Comparison of ENCODE assay signal across 2 cellular contexts in genomic region chr16:1763521-1764511, GRCh38.
TF ChIP-seq lines count a peak whose summit lies in the region.

No MANE protein-coding gene starts in this region.

TF ChIP-seq in HEK293, 187 proteins besides CTCF, POLR2A, EP300 and RAD21 (continued from another document):
- TF ChIP-seq ZBTB11 (tag by site-specific recombination; conservative IDR thresholded peaks at IDR 0.05; ENCODE audit: low read depth) (no peak), PRDM4 (tag by site-specific recombination; IDR thresholded peaks at IDR 0.05) (no peak), ZNF529 (tag by site-specific recombination; IDR thresholded peaks at IDR 0.05; ENCODE audit: insufficient replicate concordance) (no peak), ZNF184 (tag by site-specific recombination; IDR thresholded peaks at IDR 0.05) (no peak), ZNF654 (tag by site-specific recombination; IDR thresholded peaks at IDR 0.05; ENCODE audit: low read depth) (no peak), ZNF350 (tag by site-specific recombination; IDR thresholded peaks at IDR 0.05) (no peak), ZNF280D (tag by site-specific recombination; IDR thresholded peaks at IDR 0.05) (no peak), KLF1 (tag by site-specific recombination; IDR thresholded peaks at IDR 0.05) (peak; percentile 80), GFI1B (tag by site-specific recombination; IDR thresholded peaks at IDR 0.05) (no peak), KLF9 (tag by site-specific recombination; IDR thresholded peaks at IDR 0.05; ENCODE audit: low read depth) (no peak), ZNF707 (tag by site-specific recombination; IDR thresholded peaks at IDR 0.05) (no peak), ZSCAN16 (tag by site-specific recombination; IDR thresholded peaks at IDR 0.05) (no peak), ZNF202 (tag by site-specific recombination; IDR thresholded peaks at IDR 0.05; ENCODE audit: borderline replicate concordance) (no peak)
- TF ChIP-seq, protein P1, sequence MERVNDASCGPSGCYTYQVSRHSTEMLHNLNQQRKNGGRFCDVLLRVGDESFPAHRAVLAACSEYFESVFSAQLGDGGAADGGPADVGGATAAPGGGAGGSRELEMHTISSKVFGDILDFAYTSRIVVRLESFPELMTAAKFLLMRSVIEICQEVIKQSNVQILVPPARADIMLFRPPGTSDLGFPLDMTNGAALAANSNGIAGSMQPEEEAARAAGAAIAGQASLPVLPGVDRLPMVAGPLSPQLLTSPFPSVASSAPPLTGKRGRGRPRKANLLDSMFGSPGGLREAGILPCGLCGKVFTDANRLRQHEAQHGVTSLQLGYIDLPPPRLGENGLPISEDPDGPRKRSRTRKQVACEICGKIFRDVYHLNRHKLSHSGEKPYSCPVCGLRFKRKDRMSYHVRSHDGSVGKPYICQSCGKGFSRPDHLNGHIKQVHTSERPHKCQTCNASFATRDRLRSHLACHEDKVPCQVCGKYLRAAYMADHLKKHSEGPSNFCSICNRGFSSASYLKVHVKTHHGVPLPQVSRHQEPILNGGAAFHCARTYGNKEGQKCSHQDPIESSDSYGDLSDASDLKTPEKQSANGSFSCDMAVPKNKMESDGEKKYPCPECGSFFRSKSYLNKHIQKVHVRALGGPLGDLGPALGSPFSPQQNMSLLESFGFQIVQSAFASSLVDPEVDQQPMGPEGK (tag by site-specific recombination; IDR thresholded peaks at IDR 0.05): no peak

TF ChIP-seq in K562, 482 proteins besides CTCF, POLR2A, EP300 and RAD21 (continued from another document):
- TF ChIP-seq, protein P2, sequence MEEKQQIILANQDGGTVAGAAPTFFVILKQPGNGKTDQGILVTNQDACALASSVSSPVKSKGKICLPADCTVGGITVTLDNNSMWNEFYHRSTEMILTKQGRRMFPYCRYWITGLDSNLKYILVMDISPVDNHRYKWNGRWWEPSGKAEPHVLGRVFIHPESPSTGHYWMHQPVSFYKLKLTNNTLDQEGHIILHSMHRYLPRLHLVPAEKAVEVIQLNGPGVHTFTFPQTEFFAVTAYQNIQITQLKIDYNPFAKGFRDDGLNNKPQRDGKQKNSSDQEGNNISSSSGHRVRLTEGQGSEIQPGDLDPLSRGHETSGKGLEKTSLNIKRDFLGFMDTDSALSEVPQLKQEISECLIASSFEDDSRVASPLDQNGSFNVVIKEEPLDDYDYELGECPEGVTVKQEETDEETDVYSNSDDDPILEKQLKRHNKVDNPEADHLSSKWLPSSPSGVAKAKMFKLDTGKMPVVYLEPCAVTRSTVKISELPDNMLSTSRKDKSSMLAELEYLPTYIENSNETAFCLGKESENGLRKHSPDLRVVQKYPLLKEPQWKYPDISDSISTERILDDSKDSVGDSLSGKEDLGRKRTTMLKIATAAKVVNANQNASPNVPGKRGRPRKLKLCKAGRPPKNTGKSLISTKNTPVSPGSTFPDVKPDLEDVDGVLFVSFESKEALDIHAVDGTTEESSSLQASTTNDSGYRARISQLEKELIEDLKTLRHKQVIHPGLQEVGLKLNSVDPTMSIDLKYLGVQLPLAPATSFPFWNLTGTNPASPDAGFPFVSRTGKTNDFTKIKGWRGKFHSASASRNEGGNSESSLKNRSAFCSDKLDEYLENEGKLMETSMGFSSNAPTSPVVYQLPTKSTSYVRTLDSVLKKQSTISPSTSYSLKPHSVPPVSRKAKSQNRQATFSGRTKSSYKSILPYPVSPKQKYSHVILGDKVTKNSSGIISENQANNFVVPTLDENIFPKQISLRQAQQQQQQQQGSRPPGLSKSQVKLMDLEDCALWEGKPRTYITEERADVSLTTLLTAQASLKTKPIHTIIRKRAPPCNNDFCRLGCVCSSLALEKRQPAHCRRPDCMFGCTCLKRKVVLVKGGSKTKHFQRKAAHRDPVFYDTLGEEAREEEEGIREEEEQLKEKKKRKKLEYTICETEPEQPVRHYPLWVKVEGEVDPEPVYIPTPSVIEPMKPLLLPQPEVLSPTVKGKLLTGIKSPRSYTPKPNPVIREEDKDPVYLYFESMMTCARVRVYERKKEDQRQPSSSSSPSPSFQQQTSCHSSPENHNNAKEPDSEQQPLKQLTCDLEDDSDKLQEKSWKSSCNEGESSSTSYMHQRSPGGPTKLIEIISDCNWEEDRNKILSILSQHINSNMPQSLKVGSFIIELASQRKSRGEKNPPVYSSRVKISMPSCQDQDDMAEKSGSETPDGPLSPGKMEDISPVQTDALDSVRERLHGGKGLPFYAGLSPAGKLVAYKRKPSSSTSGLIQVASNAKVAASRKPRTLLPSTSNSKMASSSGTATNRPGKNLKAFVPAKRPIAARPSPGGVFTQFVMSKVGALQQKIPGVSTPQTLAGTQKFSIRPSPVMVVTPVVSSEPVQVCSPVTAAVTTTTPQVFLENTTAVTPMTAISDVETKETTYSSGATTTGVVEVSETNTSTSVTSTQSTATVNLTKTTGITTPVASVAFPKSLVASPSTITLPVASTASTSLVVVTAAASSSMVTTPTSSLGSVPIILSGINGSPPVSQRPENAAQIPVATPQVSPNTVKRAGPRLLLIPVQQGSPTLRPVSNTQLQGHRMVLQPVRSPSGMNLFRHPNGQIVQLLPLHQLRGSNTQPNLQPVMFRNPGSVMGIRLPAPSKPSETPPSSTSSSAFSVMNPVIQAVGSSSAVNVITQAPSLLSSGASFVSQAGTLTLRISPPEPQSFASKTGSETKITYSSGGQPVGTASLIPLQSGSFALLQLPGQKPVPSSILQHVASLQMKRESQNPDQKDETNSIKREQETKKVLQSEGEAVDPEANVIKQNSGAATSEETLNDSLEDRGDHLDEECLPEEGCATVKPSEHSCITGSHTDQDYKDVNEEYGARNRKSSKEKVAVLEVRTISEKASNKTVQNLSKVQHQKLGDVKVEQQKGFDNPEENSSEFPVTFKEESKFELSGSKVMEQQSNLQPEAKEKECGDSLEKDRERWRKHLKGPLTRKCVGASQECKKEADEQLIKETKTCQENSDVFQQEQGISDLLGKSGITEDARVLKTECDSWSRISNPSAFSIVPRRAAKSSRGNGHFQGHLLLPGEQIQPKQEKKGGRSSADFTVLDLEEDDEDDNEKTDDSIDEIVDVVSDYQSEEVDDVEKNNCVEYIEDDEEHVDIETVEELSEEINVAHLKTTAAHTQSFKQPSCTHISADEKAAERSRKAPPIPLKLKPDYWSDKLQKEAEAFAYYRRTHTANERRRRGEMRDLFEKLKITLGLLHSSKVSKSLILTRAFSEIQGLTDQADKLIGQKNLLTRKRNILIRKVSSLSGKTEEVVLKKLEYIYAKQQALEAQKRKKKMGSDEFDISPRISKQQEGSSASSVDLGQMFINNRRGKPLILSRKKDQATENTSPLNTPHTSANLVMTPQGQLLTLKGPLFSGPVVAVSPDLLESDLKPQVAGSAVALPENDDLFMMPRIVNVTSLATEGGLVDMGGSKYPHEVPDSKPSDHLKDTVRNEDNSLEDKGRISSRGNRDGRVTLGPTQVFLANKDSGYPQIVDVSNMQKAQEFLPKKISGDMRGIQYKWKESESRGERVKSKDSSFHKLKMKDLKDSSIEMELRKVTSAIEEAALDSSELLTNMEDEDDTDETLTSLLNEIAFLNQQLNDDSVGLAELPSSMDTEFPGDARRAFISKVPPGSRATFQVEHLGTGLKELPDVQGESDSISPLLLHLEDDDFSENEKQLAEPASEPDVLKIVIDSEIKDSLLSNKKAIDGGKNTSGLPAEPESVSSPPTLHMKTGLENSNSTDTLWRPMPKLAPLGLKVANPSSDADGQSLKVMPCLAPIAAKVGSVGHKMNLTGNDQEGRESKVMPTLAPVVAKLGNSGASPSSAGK (IDR thresholded peaks at IDR 0.05): peak; percentile 92
- TF ChIP-seq NFXL1 (CRISPR knock-in tag; IDR thresholded peaks at IDR 0.05) (no peak), L3MBTL2 (IDR thresholded peaks at IDR 0.05) (peak; percentile 95), CBFA2T3 (IDR thresholded peaks at IDR 0.05) (peak; percentile 28; the same call in 1 of the 2 replicates), BHLHE40 (IDR thresholded peaks at IDR 0.05; ENCODE audit: low read length) (peak; percentile 84), SMC3 (conservative IDR thresholded peaks at IDR 0.05; ENCODE audit: insufficient read depth, low read depth, low read length) (peak; percentile 34; the same call in 1 of the 2 replicates), CBFA2T2 (conservative IDR thresholded peaks at IDR 0.05) (0 out of 2 replicates have a peak, but pooled peaks have one; percentile 10), E2F6 (IDR thresholded peaks at IDR 0.05; ENCODE audit: borderline replicate concordance in 1 of 2, extremely low read depth in 1 of 2, insufficient read depth in 1 of 2, insufficient read length in 1 of 2, low read depth in 1 of 2, low read length in 1 of 2, poor library complexity in 1 of 2, severe bottlenecking in 1 of 2) (peak; percentile 95 to 99), SMAD4 (CRISPR knock-in tag; conservative IDR thresholded peaks at IDR 0.05) (0 out of 2 replicates have a peak, but pooled peaks have one; percentile 33), ZBTB1 (CRISPR knock-in tag; IDR thresholded peaks at IDR 0.05; ENCODE audit: borderline replicate concordance, low read depth) (peak; percentile 54; the same call in 1 of the 2 replicates), POLR2G (IDR thresholded peaks at IDR 0.05; ENCODE audit: low read depth, low read length) (peak; percentile 22; the same call in 1 of the 2 replicates), KDM4B (IDR thresholded peaks at IDR 0.05; ENCODE audit: borderline replicate concordance in 2 of 2, low read depth in 1 of 2) (no peak), MYC (IDR thresholded peaks at IDR 0.05; ENCODE audit: low read depth, low read length) (peak; percentile 34; the same call in 1 of the 2 replicates), MYC (CRISPR knock-in tag; IDR thresholded peaks at IDR 0.05; ENCODE audit: borderline replicate concordance, low read depth) (no peak), HDAC1 (IDR thresholded peaks at IDR 0.05) (0 out of 4 replicates have a peak, but pooled peaks of 1 of the 2 experiments have one; percentile 20), PHF20 (IDR thresholded peaks at IDR 0.05; ENCODE audit: partially characterized antibody) (no peak), BRCA1 (IDR thresholded peaks at IDR 0.05) (no peak), BRCA1 (CRISPR knock-in tag; IDR thresholded peaks at IDR 0.05) (0 out of 2 replicates have a peak, but pooled peaks have one; percentile 7)
- TF ChIP-seq, protein P3, sequence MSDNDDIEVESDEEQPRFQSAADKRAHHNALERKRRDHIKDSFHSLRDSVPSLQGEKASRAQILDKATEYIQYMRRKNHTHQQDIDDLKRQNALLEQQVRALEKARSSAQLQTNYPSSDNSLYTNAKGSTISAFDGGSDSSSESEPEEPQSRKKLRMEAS (CRISPR knock-in tag; IDR thresholded peaks at IDR 0.05): peak; percentile 93
- TF ChIP-seq, protein P4, sequence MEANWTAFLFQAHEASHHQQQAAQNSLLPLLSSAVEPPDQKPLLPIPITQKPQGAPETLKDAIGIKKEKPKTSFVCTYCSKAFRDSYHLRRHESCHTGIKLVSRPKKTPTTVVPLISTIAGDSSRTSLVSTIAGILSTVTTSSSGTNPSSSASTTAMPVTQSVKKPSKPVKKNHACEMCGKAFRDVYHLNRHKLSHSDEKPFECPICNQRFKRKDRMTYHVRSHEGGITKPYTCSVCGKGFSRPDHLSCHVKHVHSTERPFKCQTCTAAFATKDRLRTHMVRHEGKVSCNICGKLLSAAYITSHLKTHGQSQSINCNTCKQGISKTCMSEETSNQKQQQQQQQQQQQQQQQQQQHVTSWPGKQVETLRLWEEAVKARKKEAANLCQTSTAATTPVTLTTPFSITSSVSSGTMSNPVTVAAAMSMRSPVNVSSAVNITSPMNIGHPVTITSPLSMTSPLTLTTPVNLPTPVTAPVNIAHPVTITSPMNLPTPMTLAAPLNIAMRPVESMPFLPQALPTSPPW (CRISPR knock-in tag; IDR thresholded peaks at IDR 0.05): peak; percentile 82
- TF ChIP-seq, protein P5, sequence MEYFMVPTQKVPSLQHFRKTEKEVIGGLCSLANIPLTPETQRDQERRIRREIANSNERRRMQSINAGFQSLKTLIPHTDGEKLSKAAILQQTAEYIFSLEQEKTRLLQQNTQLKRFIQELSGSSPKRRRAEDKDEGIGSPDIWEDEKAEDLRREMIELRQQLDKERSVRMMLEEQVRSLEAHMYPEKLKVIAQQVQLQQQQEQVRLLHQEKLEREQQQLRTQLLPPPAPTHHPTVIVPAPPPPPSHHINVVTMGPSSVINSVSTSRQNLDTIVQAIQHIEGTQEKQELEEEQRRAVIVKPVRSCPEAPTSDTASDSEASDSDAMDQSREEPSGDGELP (CRISPR knock-in tag; IDR thresholded peaks at IDR 0.05; ENCODE audit: borderline replicate concordance): peak; percentile 56; the same call in 1 of the 2 replicates
